24 cellular contexts compared by ENCODE assay signal in genomic region chr6:136654086-136654485, GRCh38.
A peak's percentile ranks its signal among the peaks of the same experiment; 100 is the strongest.
DNase-seq lines count a peak whose midpoint lies in the region; ATAC-seq and TF ChIP-seq lines count a peak whose summit lies in the region.
"Had no signal": no experiment of that assay in that cellular context is flagged by ENCODE, and none has a peak within 500 bp of the region (broad histone marks: within the 10 kb centered on the region; RNA-seq: fewer than 3 reads in every experiment).

No MANE protein-coding gene starts in this region.

- ATAC-seq in left ventricle myocardium superior (no peak), foreskin keratinocyte (no peak)
- ATAC-seq: activated CD4-positive, CD25-positive, alpha-beta regulatory T cell treated with anti-CD3 and anti-CD28 coated beads, Interleukin-2, amount 50 U/mL, for 24 hours; K562; left colon; Panc1; psoas muscle; T-cell had no signal

- H3K4me3 ChIP-seq in cardiac muscle cell (no peak overlapping the region), astrocyte of the cerebellum (ENCODE audit: low read depth, low read length) (no peak overlapping the region)
- H3K4me3 ChIP-seq: coronary artery, K562, MG63, psoas muscle, skin epidermis, upper lobe of left lung had no signal

- H3K4me1 ChIP-seq in cardiac muscle cell (ENCODE audit: low read depth) (peaks cover 11% of the 10 kb centered on the region), foreskin keratinocyte (no peaks in the 10 kb centered on the region)
- H3K4me1 ChIP-seq: psoas muscle had no signal

- in situ Hi-C loops in astrocyte of the cerebellum (cut with HindIII; ENCODE audit: low sequenced_read_pairs), result no loop called here
- in situ Hi-C loops in GM13976 (cut with MboI; ENCODE audit: low sequenced_read_pairs, unreplicated experiment), result no loop called here

- peak; percentile 20 for TF ChIP-seq CTCF in cardiac muscle cell (IDR thresholded peaks at IDR 0.05; ENCODE audit: low read depth, low read length)
- peak; percentile 14 for TF ChIP-seq CTCF in astrocyte of the cerebellum (IDR thresholded peaks at IDR 0.05; ENCODE audit: low read depth, low read length, missing control alignments)
- peak; percentile 15 for TF ChIP-seq CTCF in foreskin keratinocyte (conservative IDR thresholded peaks at IDR 0.05)
- TF ChIP-seq CTCF in GM13976 (IDR thresholded peaks at IDR 0.05; ENCODE audit: borderline replicate concordance, control extremely low read depth, extremely low read depth, insufficient read depth, missing control alignments), result no peak

- no peaks in the 10 kb centered on the region for H3K36me3 ChIP-seq in cardiac muscle cell

- H3K27me3 ChIP-seq in cardiac muscle cell (no peaks in the 10 kb centered on the region), foreskin keratinocyte (no peaks in the 10 kb centered on the region)
- H3K27me3 ChIP-seq: MG63, upper lobe of left lung had no signal

- DNase-seq in cardiac muscle cell (ENCODE audit: low read depth in 1 of 2, low spot score in 1 of 2), result no peak
- DNase-seq in left ventricle myocardium superior, result no peak
- DNase-seq in astrocyte of the cerebellum (ENCODE audit: low read depth), result no peak
- no peak for DNase-seq in foreskin keratinocyte
- DNase-seq in NCI-H69 (lab: John Stamatoyannopoulos, UW), result no peak
- DNase-seq in KG1 (lab: John Stamatoyannopoulos, UW), result no peak
- no peak for DNase-seq in NCI-H526 (lab: John Stamatoyannopoulos, UW)
- DNase-seq in GM13976 (ENCODE audit: low spot score), result no peak
- DNase-seq: ACHN; activated gamma-delta T cell; activated T-cell treated with anti-CD3 and anti-CD28 coated beads, Interleukin-2, amount 50 U/mL, for 1 hour; C1 segment of cervical spinal cord; left colon; MG63; NCI-H2029 treated with DMSO at 0.1 percent for 48 hours; psoas muscle; SHP77 treated with DMSO at 0.1 percent for 48 hours; T-cell; upper lobe of left lung had no signal

- H3K9me3 ChIP-seq in cardiac muscle cell (ENCODE audit: low read depth), result no peaks in the 10 kb centered on the region
- H3K9me3 ChIP-seq: MG63, psoas muscle, upper lobe of left lung had no signal

- H3K27ac ChIP-seq in cardiac muscle cell (no peak overlapping the region), foreskin keratinocyte (no peak overlapping the region)
- H3K27ac ChIP-seq: coronary artery, psoas muscle, skin epidermis, upper lobe of left lung had no signal

- intact Hi-C loops in left ventricle myocardium superior (cut with micrococcal nuclease), result no loop called here
